In genomic region chr3:13316603-13317002, GRCh38 we compare ENCODE assay signal across 16 cellular contexts.
"Had no signal": no experiment of that assay in that cellular context is flagged by ENCODE, and none has a peak within 500 bp of the region (broad histone marks: within the 10 kb centered on the region; RNA-seq: fewer than 3 reads in every experiment).

No MANE protein-coding gene starts in this region.

- H3K4me3 Mint-ChIP-seq: activated CD8-positive, alpha-beta memory T cell treated with anti-CD3 and anti-CD28 coated beads, Interleukin-2, amount 10 ng/mL, durations not matched to agents 7 days and 5 days; activated naive CD8-positive, alpha-beta T cell treated with anti-CD3 and anti-CD28 coated beads, Interleukin-2, amount 10 ng/mL, durations not matched to agents 7 days and 5 days; activated T-cell treated with anti-CD3 and anti-CD28 coated beads, Interleukin-2, amount 50 U/mL, for 4 hours; effector memory CD8-positive, alpha-beta T cell; natural killer cell; stimulated activated naive CD8-positive, alpha-beta T cell treated with anti-CD3 and anti-CD28 coated beads, Interleukin-15, amount 100 ng/mL, for 72 hours had no signal

- H3K4me1 Mint-ChIP-seq: activated CD8-positive, alpha-beta memory T cell treated with anti-CD3 and anti-CD28 coated beads, Interleukin-2, amount 10 ng/mL, durations not matched to agents 7 days and 5 days; activated naive CD8-positive, alpha-beta T cell treated with anti-CD3 and anti-CD28 coated beads, Interleukin-2, amount 10 ng/mL, durations not matched to agents 7 days and 5 days; natural killer cell had no signal

- H3K9me3 Mint-ChIP-seq: activated naive CD8-positive, alpha-beta T cell treated with anti-CD3 and anti-CD28 coated beads, Interleukin-2, amount 10 ng/mL, durations not matched to agents 7 days and 5 days; activated T-cell treated with anti-CD3 and anti-CD28 coated beads, Interleukin-2, amount 50 U/mL, for 4 hours; effector memory CD8-positive, alpha-beta T cell; natural killer cell; stimulated activated naive CD8-positive, alpha-beta T cell treated with anti-CD3 and anti-CD28 coated beads, Interleukin-15, amount 100 ng/mL, for 72 hours had no signal

- DNase-seq: activated CD4-positive, alpha-beta T cell treated with anti-CD3 and anti-CD28 coated beads, Interleukin-2, amount 50 U/mL, for 4 hours; activated CD8-positive, alpha-beta memory T cell treated with anti-CD3 and anti-CD28 coated beads, Interleukin-2, amount 10 ng/mL, durations not matched to agents 7 days and 5 days; activated gamma-delta T cell treated with Interleukin-2 at 50 U/mL for 16 hours; activated naive CD8-positive, alpha-beta T cell treated with anti-CD3 and anti-CD28 coated beads, Interleukin-2, amount 10 ng/mL, durations not matched to agents 7 days and 5 days; activated T-cell treated with anti-CD3 and anti-CD28 coated beads, Interleukin-2, amount 50 U/mL, for 4 hours; effector memory CD8-positive, alpha-beta T cell; left colon; natural killer cell; stimulated activated CD4-positive, alpha-beta T cell treated with anti-CD3 and anti-CD28 coated beads, Interleukin-2, amount 100 ng/mL, for 48 hours; stimulated activated CD8-positive, alpha-beta memory T cell treated with anti-CD3 and anti-CD28 coated beads, Interleukin-4, amount 100 ng/mL, for 48 hours; stimulated activated naive CD8-positive, alpha-beta T cell treated with anti-CD3 and anti-CD28 coated beads, Interleukin-15, amount 100 ng/mL, for 72 hours; tibial artery; uterus had no signal

- H3K27me3 Mint-ChIP-seq: activated CD8-positive, alpha-beta memory T cell treated with anti-CD3 and anti-CD28 coated beads, Interleukin-2, amount 10 ng/mL, durations not matched to agents 7 days and 5 days; activated naive CD8-positive, alpha-beta T cell treated with anti-CD3 and anti-CD28 coated beads, Interleukin-2, amount 10 ng/mL, durations not matched to agents 7 days and 5 days; effector memory CD8-positive, alpha-beta T cell; stimulated activated naive CD8-positive, alpha-beta T cell treated with anti-CD3 and anti-CD28 coated beads, Interleukin-15, amount 100 ng/mL, for 72 hours had no signal

- H3K27me3 ChIP-seq: ascending aorta, tibial artery, uterus had no signal

- H3K27ac Mint-ChIP-seq: activated naive CD8-positive, alpha-beta T cell treated with anti-CD3 and anti-CD28 coated beads, Interleukin-2, amount 10 ng/mL, durations not matched to agents 7 days and 5 days had no signal

- H3K4me1 ChIP-seq: ascending aorta, tibial artery, uterus had no signal

- ATAC-seq: activated CD8-positive, alpha-beta memory T cell treated with anti-CD3 and anti-CD28 coated beads, Interleukin-2, amount 10 ng/mL, durations not matched to agents 7 days and 5 days; activated T-cell treated with anti-CD3 and anti-CD28 coated beads, Interleukin-2, amount 50 U/mL, for 4 hours; effector memory CD8-positive, alpha-beta T cell; left colon; stimulated activated naive CD8-positive, alpha-beta T cell treated with anti-CD3 and anti-CD28 coated beads, Interleukin-15, amount 100 ng/mL, for 72 hours had no signal

- H3K27ac ChIP-seq: ascending aorta, coronary artery, epithelial cell of prostate, tibial artery, uterus had no signal

- H3K4me3 ChIP-seq: ascending aorta, coronary artery, tibial artery, uterus had no signal

- H3K36me3 ChIP-seq: ascending aorta, uterus had no signal

- H3K9me3 ChIP-seq: ascending aorta, tibial artery, uterus had no signal
